ENCODE assay signal across 16 cellular contexts in the genomic region with DNA sequence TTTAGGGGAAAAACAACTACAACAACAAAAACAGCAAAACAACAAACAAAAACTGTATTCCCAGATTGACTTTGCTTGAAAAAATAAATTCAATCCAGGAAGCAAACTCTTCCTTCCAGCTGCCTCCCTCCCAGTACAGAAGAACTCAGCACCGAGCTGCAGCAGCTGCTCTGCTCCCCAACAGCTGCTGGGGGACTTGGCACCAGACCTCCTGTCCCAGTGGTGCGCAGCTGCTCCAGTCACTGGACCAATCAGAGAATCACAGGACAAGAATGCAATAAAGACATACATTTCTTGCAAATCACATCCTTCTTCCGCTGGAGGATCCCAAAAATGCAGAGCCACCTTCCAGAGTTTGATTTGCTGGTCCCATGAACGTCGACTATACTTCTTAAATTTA. TPM values are rescaled to one million over a fixed set of nuclear protein-coding genes. Genes with fewer than 3 reads are reported as not detected.
DNase-seq lines count a peak whose midpoint lies in the region; ATAC-seq and TF ChIP-seq lines count a peak whose summit lies in the region.
"Had no signal": no experiment of that assay in that cellular context is flagged by ENCODE, and none has a peak within 500 bp of the region (broad histone marks: within the 10 kb centered on the region; RNA-seq: fewer than 3 reads in every experiment).

No MANE protein-coding gene starts in this region.

- H4K20me1 ChIP-seq in IMR-90 (ENCODE audit: insufficient read depth, low read length), result peaks cover 32% of the 10 kb centered on the region

- BruUV-seq in IMR-90 (replicated peaks; lab: Mats Ljungman, UMichigan), result no TSS peak

- H2BK15ac ChIP-seq in IMR-90 (ENCODE audit: low read depth, low read length) (no peak overlapping the region), mesendoderm (replicated peaks; ENCODE audit: low read depth) (no peak overlapping the region)

- POLR2A ChIA-PET in IMR-90 (lab: Charles Lee; ENCODE audit: unreplicated experiment), result no interaction called here

- H3K27ac ChIP-seq in IMR-90 (ENCODE audit: insufficient read depth, low read length), result no peak overlapping the region
- no peak overlapping the region for H3K27ac ChIP-seq in mesendoderm (ENCODE audit: low read depth, low read length)

- H3K9ac ChIP-seq in IMR-90 (ENCODE audit: low read depth, low read length) (no peak overlapping the region), mesendoderm (ENCODE audit: low read length) (no peak overlapping the region)

- H3K9me1 ChIP-seq in IMR-90 (ENCODE audit: insufficient read depth, low read length), result no peaks in the 10 kb centered on the region

- no peak overlapping the region for H3K18ac ChIP-seq in IMR-90 (ENCODE audit: low read depth, low read length)
- no peak overlapping the region for H3K18ac ChIP-seq in mesendoderm (ENCODE audit: low read length)

- H4K8ac ChIP-seq in IMR-90 (ENCODE audit: low read depth in 2 of 2, low read length in 2 of 2) (no peak overlapping the region), mesendoderm (ENCODE audit: low read depth, low read length) (no peak overlapping the region)

- no peak for ATAC-seq in IMR-90 (ENCODE audit: low read depth)
- peak; percentile 59 for ATAC-seq in sciatic nerve
- ATAC-seq: GM23338 had no signal

- WGBS in IMR-90 (ENCODE audit: extremely low coverage in 2 of 2, insufficient read length in 1 of 2), 2 experiments, result no CpG with 5 or more reads among the region's 5 CpGs
- no CpG with 5 or more reads among the region's 5 CpGs for WGBS in mesendoderm (ENCODE audit: extremely low coverage, insufficient coverage, low lambda C conversion rate)

- in situ Hi-C loops in IMR-90 (cut with MboI; ENCODE audit: low sequenced_read_pairs), result no loop called here

- H3K79me1 ChIP-seq in IMR-90 (ENCODE audit: low read depth in 1 of 2, low read length in 2 of 2) (peaks cover 10 to 39% of the 10 kb centered on the region in 2 experiments), mesendoderm (ENCODE audit: low read length) (peaks cover 2% of the 10 kb centered on the region)

- no peak overlapping the region for H2BK5ac ChIP-seq in IMR-90 (ENCODE audit: low read depth, low read length, poor library complexity, severe bottlenecking)
- no peak overlapping the region for H2BK5ac ChIP-seq in mesendoderm (ENCODE audit: low read length)

- no peaks in the 10 kb centered on the region for H3K4me1 ChIP-seq in IMR-90 (ENCODE audit: control insufficient read depth, insufficient read depth, low read length)
- no peaks in the 10 kb centered on the region for H3K4me1 ChIP-seq in mesendoderm (ENCODE audit: control insufficient read depth, low read depth, low read length)

- H3K23ac ChIP-seq in IMR-90 (ENCODE audit: low read depth, low read length), result 0 out of 2 replicates have a peak overlapping the region, but pooled peaks have one; percentile 48
- no peak overlapping the region for H3K23ac ChIP-seq in mesendoderm (ENCODE audit: low read length)

- H3K56ac ChIP-seq in IMR-90 (ENCODE audit: extremely low read depth, insufficient read depth, low read length) (no peak overlapping the region), mesendoderm (ENCODE audit: low read length) (no peak overlapping the region)

- DNase-seq in NCI-H2171 treated with DMSO at 0.1 percent for 48 hours (lab: John Stamatoyannopoulos, UW), result peak; percentile 3
- no peak for DNase-seq in NCI-H2171 (lab: John Stamatoyannopoulos, UW)
- DNase-seq in IMR-90, result no peak
- peak; percentile 52 for DNase-seq in globus pallidus (ENCODE audit: low spot score)
- no peak for DNase-seq in sciatic nerve (ENCODE audit: low spot score)
- no peak for DNase-seq in mesendoderm
- DNase-seq in GDM1 (lab: John Stamatoyannopoulos, UW), result no peak
- DNase-seq in stimulated activated CD4-positive, alpha-beta T cell treated with anti-CD3 and anti-CD28 coated beads, Interleukin-4, amount 100 ng/mL, for 1 hour, result no peak
- DNase-seq: CD4-positive, CD25-positive, alpha-beta regulatory T cell; DND-41; GF-D8; NCI-H1436; NCI-H2081; NCI-H2227 treated with DMSO at 0.1 percent for 48 hours; NCI-H524 treated with DMSO at 0.1 percent for 48 hours had no signal

- no peak overlapping the region for H4K91ac ChIP-seq in IMR-90 (ENCODE audit: insufficient read depth, low read depth, low read length)

- CTCF ChIA-PET in IMR-90 (lab: Yijun Ruan, JAX), result no interaction called here

- H3K79me2 ChIP-seq in mesendoderm (ENCODE audit: control insufficient read depth, insufficient read depth, low read length), result no peaks in the 10 kb centered on the region

- no peak overlapping the region for H3K14ac ChIP-seq in IMR-90 (replicated peaks; ENCODE audit: low read depth, low read length)

- H4K5ac ChIP-seq in IMR-90 (ENCODE audit: low read depth, low read length) (no peak overlapping the region), mesendoderm (ENCODE audit: low read length) (no peak overlapping the region)

- intact Hi-C loops in IMR-90 (cut with micrococcal nuclease) (no loop called here), sciatic nerve (cut with DNase I) (no loop called here)

- no peak overlapping the region for H2AFZ ChIP-seq in IMR-90 (replicated peaks; ENCODE audit: low read length, poor library complexity)
- H2AFZ ChIP-seq: GM23338 had no signal

- H3K4me2 ChIP-seq in IMR-90 (ENCODE audit: low read depth, low read length) (no peak overlapping the region), mesendoderm (ENCODE audit: low read length) (no peak overlapping the region)
- H3K4me2 ChIP-seq: GM23338 had no signal

- H2BK20ac ChIP-seq in IMR-90 (ENCODE audit: low read depth, low read length), result no peak overlapping the region

- H3K27me3 ChIP-seq in IMR-90 (ENCODE audit: control insufficient read depth, insufficient read depth, low read length) (no peaks in the 10 kb centered on the region), mesendoderm (ENCODE audit: insufficient read depth, low read length, poor library complexity) (no peaks in the 10 kb centered on the region)

- TF ChIP-seq CTCF in IMR-90 (conservative IDR thresholded peaks at IDR 0.05; ENCODE audit: low read depth, low read length), result no peak

- dilution Hi-C loops in IMR-90 (cut with HindIII; ENCODE audit: low sequenced_read_pairs, unreplicated experiment), result no loop called here

- TF ChIP-seq POLR2A in IMR-90 (IDR thresholded peaks at IDR 0.05; ENCODE audit: low read depth, low read length), result no peak

- H3K36me3 ChIP-seq in IMR-90 (ENCODE audit: control insufficient read depth, insufficient read depth, low read length) (peaks cover 62% of the 10 kb centered on the region), mesendoderm (ENCODE audit: control insufficient read depth, insufficient read depth, low read length) (peaks cover 8% of the 10 kb centered on the region)

- TF ChIP-seq RAD21 in IMR-90 (IDR thresholded peaks at IDR 0.05; ENCODE audit: low read length), result no peak

- H3K4ac ChIP-seq in IMR-90 (ENCODE audit: low read depth, low read length) (no peak overlapping the region), mesendoderm (ENCODE audit: low read depth, low read length) (no peak overlapping the region)

- no peak overlapping the region for H2BK120ac ChIP-seq in IMR-90 (ENCODE audit: low read depth, low read length)
- H2BK120ac ChIP-seq in mesendoderm (ENCODE audit: low read depth, low read length), result no peak overlapping the region

- H3K4me3 ChIP-seq in IMR-90 (ENCODE audit: insufficient read depth, low read depth, low read length) (no peak overlapping the region), mesendoderm (ENCODE audit: low read length) (no peak overlapping the region)
- H3K4me3 ChIP-seq: GM23338 had no signal

- no peak overlapping the region for H2AK9ac ChIP-seq in IMR-90 (replicated peaks; ENCODE audit: low read depth, low read length, poor library complexity)

- no peaks in the 10 kb centered on the region for H3K9me3 ChIP-seq in IMR-90 (ENCODE audit: control insufficient read depth, insufficient read depth, low read length)

- H2AK5ac ChIP-seq in IMR-90 (ENCODE audit: low read depth, low read length), result no peak overlapping the region
- H2AK5ac ChIP-seq in mesendoderm (ENCODE audit: low read length), result no peak overlapping the region

TF ChIP-seq in IMR-90, 13 proteins besides CTCF, POLR2A, EP300 and RAD21 (continues in another document):
- TF ChIP-seq RCOR1 (IDR thresholded peaks at IDR 0.05; ENCODE audit: insufficient replicate concordance, low read length), result no peak
- TF ChIP-seq NFE2L2 (IDR thresholded peaks at IDR 0.05; ENCODE audit: low read depth, low read length), result no peak
- TF ChIP-seq, protein P1, sequence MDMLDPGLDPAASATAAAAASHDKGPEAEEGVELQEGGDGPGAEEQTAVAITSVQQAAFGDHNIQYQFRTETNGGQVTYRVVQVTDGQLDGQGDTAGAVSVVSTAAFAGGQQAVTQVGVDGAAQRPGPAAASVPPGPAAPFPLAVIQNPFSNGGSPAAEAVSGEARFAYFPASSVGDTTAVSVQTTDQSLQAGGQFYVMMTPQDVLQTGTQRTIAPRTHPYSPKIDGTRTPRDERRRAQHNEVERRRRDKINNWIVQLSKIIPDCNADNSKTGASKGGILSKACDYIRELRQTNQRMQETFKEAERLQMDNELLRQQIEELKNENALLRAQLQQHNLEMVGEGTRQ (IDR thresholded peaks at IDR 0.05; ENCODE audit: low read depth, low read length), result no peak
- TF ChIP-seq CHD1 (IDR thresholded peaks at IDR 0.05; ENCODE audit: low read depth, low read length), result no peak

RNA-seq across cellular contexts. Expression of a gene that starts 11.8 kb away (rescaled TPM):
- total RNA-seq in IMR-90 (2012; rRNA removed), result 1.9 and 2.0 TPM in 2 replicates
- 3.1 and 4.4 TPM in 2 replicates for polyA plus RNA-seq in IMR-90 (2012; rRNA removed)
- 3.7 and 4.1 TPM in 2 replicates for polyA plus RNA-seq in IMR-90 (2012; cell fraction: cytosol; rRNA removed)
- polyA plus RNA-seq in IMR-90 (2012; cell fraction: nucleus; rRNA removed; ENCODE audit: low replicate concordance), result 5.3 and 12.2 TPM in 2 replicates
- total RNA-seq in sciatic nerve, result 1.9 TPM
- 0.20 TPM for polyA plus RNA-seq in mesendoderm (2013, experiment 1 of 2)
- polyA plus RNA-seq in mesendoderm (2013, experiment 2 of 2), result 0.50 TPM

RNA-seq across cellular contexts. Expression of a gene that starts 16.2 kb away (rescaled TPM):
- 66.1 and 85.5 TPM in 2 replicates for total RNA-seq in IMR-90 (2012; rRNA removed)
- polyA plus RNA-seq in IMR-90 (2012; rRNA removed), result 61.8 and 64.9 TPM in 2 replicates
- polyA plus RNA-seq in IMR-90 (2012; cell fraction: cytosol; rRNA removed), result 23.0 and 34.5 TPM in 2 replicates
- 12.5 and 31.3 TPM in 2 replicates for polyA plus RNA-seq in IMR-90 (2012; cell fraction: nucleus; rRNA removed; ENCODE audit: low replicate concordance)
- 23.2 TPM for total RNA-seq in sciatic nerve
- polyA plus RNA-seq in mesendoderm (2013, experiment 1 of 2), result 43.5 TPM
- 43.0 TPM for polyA plus RNA-seq in mesendoderm (2013, experiment 2 of 2)

RNA-seq across cellular contexts. Expression of a gene that starts 25.2 kb away (rescaled TPM):
- total RNA-seq in IMR-90 (2012; rRNA removed), result 6.6 and 6.7 TPM in 2 replicates
- polyA plus RNA-seq in IMR-90 (2012; rRNA removed), result 26.6 and 30.6 TPM in 2 replicates
- polyA plus RNA-seq in IMR-90 (2012; cell fraction: cytosol; rRNA removed), result 15.7 and 43.3 TPM in 2 replicates
- 27.0 and 66.0 TPM in 2 replicates for polyA plus RNA-seq in IMR-90 (2012; cell fraction: nucleus; rRNA removed; ENCODE audit: low replicate concordance)
- total RNA-seq in sciatic nerve, result 24.1 TPM
- 10.9 TPM for polyA plus RNA-seq in mesendoderm (2013, experiment 1 of 2)
- polyA plus RNA-seq in mesendoderm (2013, experiment 2 of 2), result 10.7 TPM

RNA-seq across cellular contexts. Expression of a gene that starts 25.4 kb away (rescaled TPM):
- total RNA-seq in IMR-90 (2012; rRNA removed), result 15.0 and 15.1 TPM in 2 replicates
- 49.7 and 49.8 TPM in 2 replicates for polyA plus RNA-seq in IMR-90 (2012; rRNA removed)
- 26.4 and 36.9 TPM in 2 replicates for polyA plus RNA-seq in IMR-90 (2012; cell fraction: cytosol; rRNA removed)
- 70.1 and 136 TPM in 2 replicates for polyA plus RNA-seq in IMR-90 (2012; cell fraction: nucleus; rRNA removed; ENCODE audit: low replicate concordance)
- 9.9 TPM for total RNA-seq in sciatic nerve
- polyA plus RNA-seq in mesendoderm (2013, experiment 1 of 2), result 125 TPM
- 122 TPM for polyA plus RNA-seq in mesendoderm (2013, experiment 2 of 2)

Comparison
In these comparisons a context has a peak if more than half of its experiments do, and no peak if none do; other contexts are left out.
1. DNase-seq: peak in NCI-H2171 treated with DMSO at 0.1 percent for 48 hours (single experiment) and globus pallidus (single experiment); none in NCI-H2171 (single experiment), IMR-90 (single experiment), sciatic nerve (single experiment), mesendoderm (single experiment), GDM1 (single experiment) and stimulated activated CD4-positive, alpha-beta T cell treated with anti-CD3 and anti-CD28 coated beads, Interleukin-4, amount 100 ng/mL, for 1 hour (single experiment).